Comparison of ENCODE assay signal across 8 cellular contexts in genomic region chr5:61329729-61330128, GRCh38.
A peak's percentile ranks its signal among the peaks of the same experiment; 100 is the strongest.
DNase-seq lines count a peak whose midpoint lies in the region; ATAC-seq and TF ChIP-seq lines count a peak whose summit lies in the region.

No MANE protein-coding gene starts in this region.

- TF ChIP-seq CTCF in WERI-Rb-1 (IDR thresholded peaks at IDR 0.05; ENCODE audit: low read depth, low read length), result no peak

- no peak overlapping the region; the same call in 1 of the 2 replicates for H3K27ac ChIP-seq in WERI-Rb-1

- peaks cover 5% of the 10 kb centered on the region; the same call in 1 of the 2 replicates for H3K36me3 ChIP-seq in WERI-Rb-1

- ATAC-seq in stimulated activated memory B cell treated with anti-CD40 and anti-IgM and Interleukin-4, amounts not matched to agents 10 μg/mL and 1 μg/mL and 100 μg/mL, for 72 hours, result no peak
- ATAC-seq in HG03045 (IDR thresholded peaks at IDR 0.05; ENCODE audit: unreplicated experiment), result no peak
- ATAC-seq in HG03460 (IDR thresholded peaks at IDR 0.05; ENCODE audit: unreplicated experiment), result no peak

- peak; percentile 30 for DNase-seq in activated CD4-positive, alpha-beta T cell treated with anti-CD3 and anti-CD28 coated beads for 48 hours
- DNase-seq in activated CD4-positive, alpha-beta T cell treated with anti-CD3 and anti-CD28 coated beads, Interleukin-2, amount 50 U/mL, for 48 hours, result no peak
- DNase-seq in WERI-Rb-1, result no peak
- DNase-seq in germinal center (ENCODE audit: low spot score), result peak; percentile 28
- DNase-seq in anterior cingulate cortex (lab: John Stamatoyannopoulos, UW), result no peak

- H3K9me3 Mint-ChIP-seq in stimulated activated memory B cell treated with anti-CD40 and anti-IgM and Interleukin-4, amounts not matched to agents 10 μg/mL and 1 μg/mL and 100 μg/mL, for 72 hours, result no peaks in the 10 kb centered on the region

- H3K36me3 Mint-ChIP-seq in stimulated activated memory B cell treated with anti-CD40 and anti-IgM and Interleukin-4, amounts not matched to agents 10 μg/mL and 1 μg/mL and 100 μg/mL, for 72 hours, result no peaks in the 10 kb centered on the region

- H3K27me3 Mint-ChIP-seq in stimulated activated memory B cell treated with anti-CD40 and anti-IgM and Interleukin-4, amounts not matched to agents 10 μg/mL and 1 μg/mL and 100 μg/mL, for 72 hours, result no peaks in the 10 kb centered on the region

- peak overlapping the region; percentile 86 for H3K4me3 Mint-ChIP-seq in stimulated activated memory B cell treated with anti-CD40 and anti-IgM and Interleukin-4, amounts not matched to agents 10 μg/mL and 1 μg/mL and 100 μg/mL, for 72 hours

- H3K4me3 ChIP-seq in WERI-Rb-1 (ENCODE audit: low read depth, low read length), result peak overlapping the region; percentile 94

- peak overlapping the region; percentile 83 for H3K27ac Mint-ChIP-seq in stimulated activated memory B cell treated with anti-CD40 and anti-IgM and Interleukin-4, amounts not matched to agents 10 μg/mL and 1 μg/mL and 100 μg/mL, for 72 hours

- peaks cover 39% of the 10 kb centered on the region for H3K4me1 Mint-ChIP-seq in stimulated activated memory B cell treated with anti-CD40 and anti-IgM and Interleukin-4, amounts not matched to agents 10 μg/mL and 1 μg/mL and 100 μg/mL, for 72 hours

- no peaks in the 10 kb centered on the region for H3K27me3 ChIP-seq in WERI-Rb-1 (ENCODE audit: insufficient read depth, low read depth, severe bottlenecking)

- H3K9me3 ChIP-seq in WERI-Rb-1 (ENCODE audit: severe bottlenecking), result no peaks in the 10 kb centered on the region

Comparison
In these comparisons a context has a peak if more than half of its experiments do, and no peak if none do; other contexts are left out.
1. DNase-seq: peak in activated CD4-positive, alpha-beta T cell treated with anti-CD3 and anti-CD28 coated beads for 48 hours (single experiment) and germinal center (single experiment); none in activated CD4-positive, alpha-beta T cell treated with anti-CD3 and anti-CD28 coated beads, Interleukin-2, amount 50 U/mL, for 48 hours (0 of 2), WERI-Rb-1 (single experiment) and anterior cingulate cortex (0 of 58).